In the genomic region with DNA sequence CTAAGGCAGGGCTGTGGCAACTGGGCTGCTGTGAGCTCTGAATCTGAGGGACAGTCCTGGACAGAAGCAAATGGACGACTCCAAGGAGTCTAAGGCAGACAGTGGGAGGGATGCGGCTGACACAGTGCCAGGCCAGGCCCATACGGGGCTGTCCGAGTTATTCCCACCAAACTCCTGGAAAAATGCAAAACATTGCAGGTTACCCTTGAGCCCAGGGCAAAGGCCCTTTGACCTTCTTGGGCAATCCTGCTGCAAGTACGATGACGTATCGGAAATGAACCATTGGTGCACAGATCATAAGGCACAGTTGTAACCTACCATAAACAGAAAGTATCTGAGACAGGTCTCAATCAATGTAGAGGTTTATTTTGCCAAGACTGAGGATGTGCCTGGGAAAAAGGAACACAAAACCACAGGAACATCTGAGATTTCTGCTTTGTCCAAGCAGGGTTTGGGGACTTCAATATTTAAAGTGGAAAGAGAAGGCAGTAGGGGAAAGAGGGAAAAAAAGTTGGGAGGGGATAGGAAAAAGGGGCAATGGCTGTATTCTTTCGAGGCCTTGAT, we compare ENCODE assay signal across 20 cellular contexts.
DNase-seq lines count a peak whose midpoint lies in the region; ATAC-seq, FAIRE-seq and TF ChIP-seq lines count a peak whose summit lies in the region.
"Had no signal": no experiment of that assay in that cellular context is flagged by ENCODE, and none has a peak within 500 bp of the region (broad histone marks: within the 10 kb centered on the region; RNA-seq: fewer than 3 reads in every experiment).

No MANE protein-coding gene starts in this region.

- H3K4me3 Mint-ChIP-seq in Caco-2 (ENCODE audit: unreplicated experiment), result no peak overlapping the region

- WGBS in HepG2 (ENCODE audit: low lambda C conversion rate), result 4% methylated on average over 8 of the region's 8 CpGs

- peak overlapping the region; percentile 3 for H2AFZ ChIP-seq in HepG2 (ENCODE audit: low read length)

- in situ Hi-C loops in HepG2 (cut with HindIII; ENCODE audit: extremely low pct_ligation_motif_present, low pct_unique_long_range_greater_than_20kb), result no loop called here

- peaks cover 7% of the 10 kb centered on the region for H3K4me1 Mint-ChIP-seq in Caco-2 (ENCODE audit: low read depth, unreplicated experiment)

- H3K27ac Mint-ChIP-seq in Caco-2 (ENCODE audit: unreplicated experiment), result peak overlapping the region; percentile 20

- H3K27me3 ChIP-seq in Caco-2 (replicated peaks; ENCODE audit: control insufficient read depth, insufficient read depth, low read length), result no peaks in the 10 kb centered on the region
- H3K27me3 ChIP-seq in Peyer's patch, result no peaks in the 10 kb centered on the region
- H3K27me3 ChIP-seq in HepG2 (ENCODE audit: control insufficient read depth in 1 of 2, insufficient read depth in 2 of 2, low read length in 2 of 2), result no peaks in the 10 kb centered on the region
- H3K27me3 ChIP-seq: SJSA1 had no signal

- H3K4me3 ChIP-seq in Caco-2 (ENCODE audit: low read depth, low read length), result no peak overlapping the region
- H3K4me3 ChIP-seq in Peyer's patch, result no peak overlapping the region
- peak overlapping the region in 2 of 3 experiments; percentile 25 to 45; a peak in 2 of 6 replicates for H3K4me3 ChIP-seq in HepG2 (replicated peaks in 1 of 3; ENCODE audit: insufficient read depth in 1 of 3, low read depth in 2 of 3, low read length in 3 of 3)
- H3K4me3 ChIP-seq: K562, SJSA1 had no signal

- POLR2A ChIA-PET in Caco-2 (lab: Charles Lee), result interaction anchor here (0.6 kb wide), 1 partner anchor 64 kb away, joined by 3 read pairs; no protein-coding TSS in a partner anchor
- POLR2A ChIA-PET in HepG2 (lab: Yijun Ruan, JAX), result interaction anchor here (0.9 to 3.4 kb wide), 6 partner anchors 47 to 117 kb away, joined by 3 to 11 read pairs (median 4); no protein-coding TSS in a partner anchor

- H3K36me3 Mint-ChIP-seq in Caco-2 (ENCODE audit: insufficient read depth, unreplicated experiment), result no peaks in the 10 kb centered on the region

- no peaks in the 10 kb centered on the region for H3K79me2 ChIP-seq in HepG2 (ENCODE audit: insufficient read depth, low read length)

- H3K27ac ChIP-seq in Peyer's patch (no peak overlapping the region), HepG2 (ENCODE audit: extremely low read length, insufficient read depth, low read length) (peak overlapping the region; percentile 59)
- H3K27ac ChIP-seq: HL-60, SJSA1 had no signal

- ATAC-seq in HepG2 (peak; percentile 77), HG03432 (IDR thresholded peaks at IDR 0.05; ENCODE audit: unreplicated experiment) (no peak)
- ATAC-seq: Right ventricle myocardium inferior had no signal

- peak in 1 of 2 experiments; percentile 71; a peak in 3 of 4 replicates for TF ChIP-seq EP300 in HepG2 (IDR thresholded peaks at IDR 0.05; ENCODE audit: low read depth in 2 of 2, low read length in 2 of 2)
- peak; percentile 71 for TF ChIP-seq EP300 in HepG2 (CRISPR knock-in tag; IDR thresholded peaks at IDR 0.05; ENCODE audit: borderline replicate concordance)

- CTCF ChIA-PET in Caco-2 (lab: Charles Lee), result interaction anchor here (1.0 to 1.2 kb wide), 4 partner anchors 22 to 101 kb away, joined by 3 to 5 read pairs (median 4); no protein-coding TSS in a partner anchor
- CTCF ChIA-PET in HepG2 (lab: Yijun Ruan, JAX; ENCODE audit: low intra/inter-chr PET ratio, low total read pairs), result interaction anchor here (0.8 to 2.2 kb wide), 2 partner anchors 114 to 155 kb away, joined by 3 to 21 read pairs; no protein-coding TSS in a partner anchor

- no peaks in the 10 kb centered on the region for H3K4me1 ChIP-seq in Caco-2
- H3K4me1 ChIP-seq in Peyer's patch, result peaks cover 0 to 20% (median 0%) of the 10 kb centered on the region in 4 donors
- peaks cover 67% of the 10 kb centered on the region for H3K4me1 ChIP-seq in HepG2 (ENCODE audit: insufficient read depth, low read length)
- H3K4me1 ChIP-seq: SJSA1 had no signal

- intact Hi-C loops in Caco-2 (cut with micrococcal nuclease; ENCODE audit: unreplicated experiment) (loop anchor here (2.0 to 5.0 kb wide), 2 partner anchors 62 to 156 kb away; no protein-coding TSS in a partner anchor), HepG2 (cut with micrococcal nuclease; ENCODE audit: unreplicated experiment) (loop anchor here (1.0 to 2.0 kb wide), 4 partner anchors 64 to 156 kb away; no protein-coding TSS in a partner anchor), posterior vena cava (cut with DNase I) (no loop called here)

- DNase-seq in Caco-2 (no peak), Peyer's patch (peak in 2 of 3 donors; percentile 49 to 53), HepG2 (ENCODE audit: low spot score) (peak; percentile 84), posterior vena cava (ENCODE audit: low spot score) (peak; percentile 60), germinal center (ENCODE audit: low spot score) (no peak), NCI-H2107 treated with DMSO at 0.1 percent for 48 hours (lab: John Stamatoyannopoulos, UW; ENCODE audit: unreplicated experiment) (no peak)
- no peak for DNase-seq in activated effector memory CD4-positive, alpha-beta T cell treated with Interleukin-2 at 50 U/mL for 16 hours
- DNase-seq: DMS153, DND-41, MV-4-11, NCI-H1436 treated with DMSO at 0.1 percent for 48 hours, NCI-H187 treated with DMSO at 0.1 percent for 48 hours, NCI-H524, NCI-H748 treated with DMSO at 0.1 percent for 48 hours had no signal

- no TSS peak for BruUV-seq in Caco-2 (replicated peaks; lab: Mats Ljungman, UMichigan)
- BruUV-seq in HepG2 (replicated peaks; lab: Mats Ljungman, UMichigan), result no TSS peak

- no peaks in the 10 kb centered on the region for H3K9me3 Mint-ChIP-seq in Caco-2 (ENCODE audit: unreplicated experiment)

- TF ChIP-seq POLR2A in Peyer's patch (IDR thresholded peaks at IDR 0.05) (no peak), HepG2 (IDR thresholded peaks at IDR 0.05; ENCODE audit: insufficient read depth in 1 of 2, low read depth in 2 of 2, low read length in 2 of 2) (no peak)

- H3K27me3 Mint-ChIP-seq in Caco-2 (ENCODE audit: insufficient read depth, unreplicated experiment), result no peaks in the 10 kb centered on the region

- H3K4me2 ChIP-seq in HepG2 (ENCODE audit: low read depth, low read length), result peak overlapping the region; percentile 80

- peak; percentile 54 for FAIRE-seq in HepG2 (lab: Jason Lieb, UNC)
- FAIRE-seq: GM12892 had no signal

- TF ChIP-seq RAD21 in HepG2 (CRISPR knock-in tag; IDR thresholded peaks at IDR 0.05), result no peak

- 0 out of 2 replicates have a peak, but pooled peaks cover 4% of the 10 kb centered on the region for H3K9me3 ChIP-seq in Caco-2
- no peaks in the 10 kb centered on the region for H3K9me3 ChIP-seq in Peyer's patch
- H3K9me3 ChIP-seq in HepG2 (ENCODE audit: low read length), result no peaks in the 10 kb centered on the region
- H3K9me3 ChIP-seq: SJSA1 had no signal

- H4K20me1 ChIP-seq in HepG2 (ENCODE audit: insufficient read depth, low read length), result no peaks in the 10 kb centered on the region

- H3K36me3 ChIP-seq in Caco-2 (ENCODE audit: control insufficient read depth, insufficient read depth, low read length), result no peaks in the 10 kb centered on the region
- no peaks in the 10 kb centered on the region for H3K36me3 ChIP-seq in Peyer's patch
- no peaks in the 10 kb centered on the region for H3K36me3 ChIP-seq in HepG2 (replicated peaks in 1 of 2; ENCODE audit: control insufficient read depth in 1 of 2, insufficient read depth in 2 of 2, low read length in 2 of 2)
- H3K36me3 ChIP-seq: SJSA1 had no signal

- TF ChIP-seq CTCF in Caco-2 (IDR thresholded peaks at IDR 0.05; ENCODE audit: insufficient read depth in 1 of 2, low read depth in 1 of 2, low read length in 1 of 2, severe bottlenecking in 1 of 2, unreplicated experiment in 1 of 2), result no peak
- TF ChIP-seq CTCF in Peyer's patch (IDR thresholded peaks at IDR 0.05), result no peak
- 0 out of 2 replicates have a peak, but pooled peaks have one; percentile 13 for TF ChIP-seq CTCF in HepG2 (CRISPR knock-in tag; IDR thresholded peaks at IDR 0.05)

- peak overlapping the region; percentile 40 for H3K9ac ChIP-seq in HepG2 (ENCODE audit: insufficient read depth, low read depth, low read length)

TF ChIP-seq in HepG2, 621 proteins besides CTCF, POLR2A, EP300 and RAD21 (continues in another document):
- TF ChIP-seq, protein P1, sequence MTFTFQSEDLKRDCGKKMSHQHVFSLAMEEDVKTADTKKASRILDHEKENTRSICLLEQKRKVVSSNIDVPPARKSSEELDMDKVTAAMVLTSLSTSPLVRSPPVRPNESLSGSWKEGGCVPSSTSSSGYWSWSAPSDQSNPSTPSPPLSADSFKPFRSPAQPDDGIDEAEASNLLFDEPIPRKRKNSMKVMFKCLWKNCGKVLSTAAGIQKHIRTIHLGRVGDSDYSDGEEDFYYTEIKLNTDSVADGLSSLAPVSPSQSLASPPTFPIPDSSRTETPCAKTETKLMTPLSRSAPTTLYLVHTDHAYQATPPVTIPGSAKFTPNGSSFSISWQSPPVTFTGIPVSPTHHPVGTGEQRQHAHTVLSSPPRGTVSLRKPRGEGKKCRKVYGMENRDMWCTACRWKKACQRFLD (CRISPR knock-in tag; IDR thresholded peaks at IDR 0.05; ENCODE audit: borderline replicate concordance), result no peak
- TF ChIP-seq TRIM24 (CRISPR knock-in tag; IDR thresholded peaks at IDR 0.05) (peak; percentile 97), NR2F1 (CRISPR knock-in tag; IDR thresholded peaks at IDR 0.05) (peak; percentile 91 to 98), RNF2 (conservative IDR thresholded peaks at IDR 0.05; ENCODE audit: low read depth) (no peak), ZNF350 (CRISPR knock-in tag; IDR thresholded peaks at IDR 0.05; ENCODE audit: borderline replicate concordance, low read depth) (0 out of 2 replicates have a peak, but pooled peaks have one; percentile 28), TBP (CRISPR knock-in tag; IDR thresholded peaks at IDR 0.05) (no peak)
- TF ChIP-seq, protein P2, sequence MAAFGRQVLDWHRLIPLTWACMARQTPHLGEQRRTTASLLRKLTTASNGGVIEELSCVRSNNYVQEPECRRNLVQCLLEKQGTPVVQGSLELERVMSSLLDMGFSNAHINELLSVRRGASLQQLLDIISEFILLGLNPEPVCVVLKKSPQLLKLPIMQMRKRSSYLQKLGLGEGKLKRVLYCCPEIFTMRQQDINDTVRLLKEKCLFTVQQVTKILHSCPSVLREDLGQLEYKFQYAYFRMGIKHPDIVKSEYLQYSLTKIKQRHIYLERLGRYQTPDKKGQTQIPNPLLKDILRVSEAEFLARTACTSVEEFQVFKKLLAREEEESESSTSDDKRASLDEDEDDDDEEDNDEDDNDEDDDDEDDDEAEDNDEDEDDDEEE (CRISPR knock-in tag; IDR thresholded peaks at IDR 0.05), result no peak; the same call in 1 of the 2 replicates
- TF ChIP-seq, protein P3, sequence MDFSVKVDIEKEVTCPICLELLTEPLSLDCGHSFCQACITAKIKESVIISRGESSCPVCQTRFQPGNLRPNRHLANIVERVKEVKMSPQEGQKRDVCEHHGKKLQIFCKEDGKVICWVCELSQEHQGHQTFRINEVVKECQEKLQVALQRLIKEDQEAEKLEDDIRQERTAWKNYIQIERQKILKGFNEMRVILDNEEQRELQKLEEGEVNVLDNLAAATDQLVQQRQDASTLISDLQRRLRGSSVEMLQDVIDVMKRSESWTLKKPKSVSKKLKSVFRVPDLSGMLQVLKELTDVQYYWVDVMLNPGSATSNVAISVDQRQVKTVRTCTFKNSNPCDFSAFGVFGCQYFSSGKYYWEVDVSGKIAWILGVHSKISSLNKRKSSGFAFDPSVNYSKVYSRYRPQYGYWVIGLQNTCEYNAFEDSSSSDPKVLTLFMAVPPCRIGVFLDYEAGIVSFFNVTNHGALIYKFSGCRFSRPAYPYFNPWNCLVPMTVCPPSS (IDR thresholded peaks at IDR 0.05), result no peak

Comparison
In these comparisons a context has a peak if more than half of its experiments do, and no peak if none do; other contexts are left out.
1. DNase-seq: peak in Peyer's patch (2 of 3), HepG2 (single experiment) and posterior vena cava (single experiment); none in Caco-2 (0 of 2), activated effector memory CD4-positive, alpha-beta T cell treated with Interleukin-2 at 50 U/mL for 16 hours (single experiment), germinal center (single experiment) and NCI-H2107 treated with DMSO at 0.1 percent for 48 hours (single experiment).
2. H3K4me3 ChIP-seq: peak in HepG2 (2 of 3); none in Caco-2 (single experiment) and Peyer's patch (0 of 4).
3. intact Hi-C loops: an anchor here in Caco-2 (2.0 to 5.0 kb wide) and HepG2 (1.0 to 2.0 kb wide); none called in posterior vena cava.